In the genomic region with DNA sequence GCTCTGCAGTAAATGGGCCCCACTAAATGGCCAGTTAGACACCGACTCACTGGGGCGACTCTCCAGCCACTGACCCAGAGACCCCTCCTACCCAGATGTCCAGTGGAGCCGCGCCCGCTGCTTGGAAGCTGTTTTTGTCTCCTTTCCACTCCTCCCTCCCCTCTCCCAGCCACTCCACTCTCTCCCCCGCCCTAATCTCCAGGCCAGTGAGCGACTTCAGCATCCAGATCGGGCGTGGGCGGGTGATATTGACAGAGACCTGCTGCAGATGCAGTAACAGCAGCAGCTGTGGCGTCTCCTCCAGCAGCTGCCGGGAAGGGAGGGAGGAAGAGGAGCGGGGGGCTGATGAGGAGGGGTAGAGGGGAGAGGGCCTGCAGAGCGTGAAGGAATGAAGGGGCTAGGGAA, we compare ENCODE assay signal across 11 cellular contexts. TPM values are rescaled to one million over a fixed set of nuclear protein-coding genes. Genes with fewer than 3 reads are reported as not detected.
DNase-seq lines count a peak whose midpoint lies in the region; TF ChIP-seq lines count a peak whose summit lies in the region.
"Had no signal": no experiment of that assay in that cellular context is flagged by ENCODE, and none has a peak within 500 bp of the region (broad histone marks: within the 10 kb centered on the region; RNA-seq: fewer than 3 reads in every experiment).

A gene (minus strand): TSS at position 110 of the 405 bp plus-strand sequence. CDS start 16,553 bp downstream, outside the sequence.

- H3K4me3 ChIP-seq in dorsolateral prefrontal cortex, result peak within 1 kb of the TSS in 58 of 59 donors; percentile 2 to 64 (median 40)
- H3K4me3 ChIP-seq in CD4-positive, alpha-beta memory T cell (ENCODE audit: low read length in 2 of 2), result no peak within 1 kb of the TSS
- H3K4me3 ChIP-seq: SJSA1 had no signal

- no peak within 1 kb of the TSS for H3K27ac Mint-ChIP-seq in CD4-positive, alpha-beta memory T cell
- H3K27ac Mint-ChIP-seq in activated T-helper 1 cell treated with anti-CD3 and anti-CD28 coated beads, Interleukin-12 subunit alpha, Interleukin-12 subunit beta, Interleukin-2, Interleukin-4 antibody, amounts not matched to agents 30 ng/mL and 10 ng/mL and 1 ng/mL, durations not matched to agents 14 hours and 24 hours and 36 hours, result no peak within 1 kb of the TSS
- H3K27ac Mint-ChIP-seq: naive B cell had no signal

- intact Hi-C loops in dorsolateral prefrontal cortex (cut with DNase I), result no loop called here
- intact Hi-C loops in CD4-positive, alpha-beta memory T cell (cut with micrococcal nuclease), result no loop called here
- intact Hi-C loops in activated T-helper 1 cell treated with anti-CD3 and anti-CD28 coated beads, Interleukin-12 subunit alpha, Interleukin-12 subunit beta, Interleukin-2, Interleukin-4 antibody, amounts not matched to agents 30 ng/mL and 10 ng/mL and 1 ng/mL, durations not matched to agents 14 hours and 24 hours and 36 hours (cut with micrococcal nuclease), result no loop called here

- POLR2A ChIA-PET in RWPE1 (lab: Yijun Ruan, JAX; ENCODE audit: low non-redundant PET), result no interaction called here
- POLR2A ChIA-PET in CD4-positive, alpha-beta memory T cell (lab: Charles Lee; ENCODE audit: partially characterized antibody), result no interaction called here

- H3K4me1 Mint-ChIP-seq in CD4-positive, alpha-beta memory T cell, result no peaks in the 10 kb centered on the region
- H3K4me1 Mint-ChIP-seq in activated T-helper 1 cell treated with anti-CD3 and anti-CD28 coated beads, Interleukin-12 subunit alpha, Interleukin-12 subunit beta, Interleukin-2, Interleukin-4 antibody, amounts not matched to agents 30 ng/mL and 10 ng/mL and 1 ng/mL, durations not matched to agents 14 hours and 24 hours and 36 hours (ENCODE audit: low read depth), result no peaks in the 10 kb centered on the region
- H3K4me1 Mint-ChIP-seq: naive B cell had no signal

- no peaks in the 10 kb centered on the region for H3K36me3 ChIP-seq in CD4-positive, alpha-beta memory T cell (ENCODE audit: insufficient read depth, low read length)
- H3K36me3 ChIP-seq: SJSA1 had no signal

- peak; percentile 2 for DNase-seq in A172 (ENCODE audit: low spot score)
- peak; percentile 23 for DNase-seq in NCI-H146 treated with DMSO at 0.1 percent for 48 hours (lab: John Stamatoyannopoulos, UW; ENCODE audit: unreplicated experiment)
- DNase-seq in dorsolateral prefrontal cortex, result peak in 9 of 10 donors; percentile 12 to 81 (median 54)
- peak; percentile 14 for DNase-seq in medulla oblongata (ENCODE audit: extremely low spot score)
- DNase-seq in HPDE6-E6E7 (ENCODE audit: extremely low spot score), result no peak
- no peak for DNase-seq in RWPE1 (ENCODE audit: low spot score)
- no peak for DNase-seq in CD4-positive, alpha-beta memory T cell
- DNase-seq in activated T-helper 1 cell treated with anti-CD3 and anti-CD28 coated beads, Interleukin-12 subunit alpha, Interleukin-12 subunit beta, Interleukin-2, Interleukin-4 antibody, amounts not matched to agents 30 ng/mL and 10 ng/mL and 1 ng/mL, durations not matched to agents 14 hours and 24 hours and 36 hours (ENCODE audit: low spot score), result no peak
- DNase-seq: DND-41, naive B cell had no signal

- H3K36me3 Mint-ChIP-seq in CD4-positive, alpha-beta memory T cell, result no peaks in the 10 kb centered on the region
- no peaks in the 10 kb centered on the region for H3K36me3 Mint-ChIP-seq in activated T-helper 1 cell treated with anti-CD3 and anti-CD28 coated beads, Interleukin-12 subunit alpha, Interleukin-12 subunit beta, Interleukin-2, Interleukin-4 antibody, amounts not matched to agents 30 ng/mL and 10 ng/mL and 1 ng/mL, durations not matched to agents 14 hours and 24 hours and 36 hours (ENCODE audit: low read depth)
- H3K36me3 Mint-ChIP-seq: naive B cell had no signal

- no peak for TF ChIP-seq CTCF in dorsolateral prefrontal cortex (IDR thresholded peaks at IDR 0.05 in 54 of 56, conservative IDR thresholded peaks at IDR 0.05 in 2 of 56; ENCODE audit: low read depth in 1 of 56, partially characterized antibody in 56 of 56)
- no peak for TF ChIP-seq CTCF in RWPE1 (conservative IDR thresholded peaks at IDR 0.05; ENCODE audit: low read depth)

- H3K9me3 ChIP-seq in CD4-positive, alpha-beta memory T cell (ENCODE audit: control insufficient read depth in 1 of 2, low read length in 2 of 2), result no peaks in the 10 kb centered on the region
- H3K9me3 ChIP-seq: SJSA1 had no signal

- no peaks in the 10 kb centered on the region for H3K9me3 Mint-ChIP-seq in CD4-positive, alpha-beta memory T cell
- no peaks in the 10 kb centered on the region for H3K9me3 Mint-ChIP-seq in activated T-helper 1 cell treated with anti-CD3 and anti-CD28 coated beads, Interleukin-12 subunit alpha, Interleukin-12 subunit beta, Interleukin-2, Interleukin-4 antibody, amounts not matched to agents 30 ng/mL and 10 ng/mL and 1 ng/mL, durations not matched to agents 14 hours and 24 hours and 36 hours
- H3K9me3 Mint-ChIP-seq: naive B cell had no signal

- peaks cover 0 to 7% (median 0%) of the 10 kb centered on the region in 45 donors for H3K27me3 ChIP-seq in dorsolateral prefrontal cortex
- H3K27me3 ChIP-seq in CD4-positive, alpha-beta memory T cell (ENCODE audit: insufficient read depth, low read length), result no peaks in the 10 kb centered on the region

- no peaks in the 10 kb centered on the region for H3K4me1 ChIP-seq in CD4-positive, alpha-beta memory T cell (ENCODE audit: insufficient read depth, low read length)
- H3K4me1 ChIP-seq: SJSA1 had no signal

- no peaks in the 10 kb centered on the region for H3K27me3 Mint-ChIP-seq in CD4-positive, alpha-beta memory T cell
- peaks cover 5% of the 10 kb centered on the region for H3K27me3 Mint-ChIP-seq in activated T-helper 1 cell treated with anti-CD3 and anti-CD28 coated beads, Interleukin-12 subunit alpha, Interleukin-12 subunit beta, Interleukin-2, Interleukin-4 antibody, amounts not matched to agents 30 ng/mL and 10 ng/mL and 1 ng/mL, durations not matched to agents 14 hours and 24 hours and 36 hours (ENCODE audit: insufficient read depth)

- H3K27ac ChIP-seq in dorsolateral prefrontal cortex (no peak within 1 kb of the TSS), RWPE1 (no peak within 1 kb of the TSS)
- no peak within 1 kb of the TSS for H3K27ac ChIP-seq in CD4-positive, alpha-beta memory T cell (ENCODE audit: low read depth, low read length)
- H3K27ac ChIP-seq: SJSA1 had no signal

- no peak within 1 kb of the TSS for H3K4me3 Mint-ChIP-seq in CD4-positive, alpha-beta memory T cell
- no peak within 1 kb of the TSS for H3K4me3 Mint-ChIP-seq in activated T-helper 1 cell treated with anti-CD3 and anti-CD28 coated beads, Interleukin-12 subunit alpha, Interleukin-12 subunit beta, Interleukin-2, Interleukin-4 antibody, amounts not matched to agents 30 ng/mL and 10 ng/mL and 1 ng/mL, durations not matched to agents 14 hours and 24 hours and 36 hours
- H3K4me3 Mint-ChIP-seq: naive B cell had no signal

- CTCF ChIA-PET in RWPE1 (lab: Yijun Ruan, JAX), result no interaction called here
- CTCF ChIA-PET in CD4-positive, alpha-beta memory T cell (lab: Charles Lee; ENCODE audit: partially characterized antibody), result no interaction called here

RNA-seq across cellular contexts. Expression of the gene that starts here (rescaled TPM):
- 0.02 TPM in 1 of 2 replicates, not detected in the other for total RNA-seq in A172 (2014; rRNA removed; shearing (Covaris generic))
- 1 to 10 TPM; 1.1 to 7.3 (median 2.9) TPM for total RNA-seq in dorsolateral prefrontal cortex
- not detected for total RNA-seq in CD4-positive, alpha-beta memory T cell
- polyA plus RNA-seq in CD4-positive, alpha-beta memory T cell, result not detected
- total RNA-seq in activated T-helper 1 cell treated with anti-CD3 and anti-CD28 coated beads, Interleukin-12 subunit alpha, Interleukin-12 subunit beta, Interleukin-2, Interleukin-4 antibody, amounts not matched to agents 30 ng/mL and 10 ng/mL and 1 ng/mL, durations not matched to agents 14 hours and 24 hours and 36 hours, result not detected in 2 replicates

Comparison
In these comparisons a context has a peak if more than half of its experiments do, and no peak if none do; other contexts are left out.
1. Peak in DNase-seq in A172; RNA of the gene not detected or under 1 TPM.
2. DNase-seq: peak in NCI-H146 treated with DMSO at 0.1 percent for 48 hours (single experiment), dorsolateral prefrontal cortex (9 of 10) and medulla oblongata (single experiment); none in HPDE6-E6E7 (single experiment), RWPE1 (single experiment), CD4-positive, alpha-beta memory T cell (0 of 5) and activated T-helper 1 cell treated with anti-CD3 and anti-CD28 coated beads, Interleukin-12 subunit alpha, Interleukin-12 subunit beta, Interleukin-2, Interleukin-4 antibody, amounts not matched to agents 30 ng/mL and 10 ng/mL and 1 ng/mL, durations not matched to agents 14 hours and 24 hours and 36 hours (single experiment).
3. H3K4me3 ChIP-seq: peak in dorsolateral prefrontal cortex (58 of 59); none in CD4-positive, alpha-beta memory T cell (0 of 2).